Comparison of ENCODE assay signal across 1 cellular context in genomic region chr1:22507582-22507981, GRCh38.
A peak's percentile ranks its signal among the peaks of the same experiment; 100 is the strongest.
TF ChIP-seq lines count a peak whose summit lies in the region.

No MANE protein-coding gene starts in this region.

TF ChIP-seq in HEK293, 187 proteins besides CTCF, POLR2A, EP300 and RAD21 (continued from another document and continues in another):
- no peak for TF ChIP-seq ZNF221 (tag by site-specific recombination; IDR thresholded peaks at IDR 0.05; ENCODE audit: borderline replicate concordance)
- TF ChIP-seq GLIS2 (tag by site-specific recombination; IDR thresholded peaks at IDR 0.05): no peak
- no peak for TF ChIP-seq ZNF302 (tag by site-specific recombination; IDR thresholded peaks at IDR 0.05; ENCODE audit: low read depth)
- peak; percentile 84 for TF ChIP-seq GLIS1 (tag by site-specific recombination; IDR thresholded peaks at IDR 0.05)
- no peak for TF ChIP-seq SALL2 (tag by site-specific recombination; IDR thresholded peaks at IDR 0.05; ENCODE audit: borderline replicate concordance)
- 0 out of 2 replicates have a peak, but pooled peaks have one; percentile 36 for TF ChIP-seq ZNF24 (tag by site-specific recombination; IDR thresholded peaks at IDR 0.05)
- no peak for TF ChIP-seq ZBTB6 (tag by site-specific recombination; IDR thresholded peaks at IDR 0.05)
- TF ChIP-seq BCL6B (tag by site-specific recombination; IDR thresholded peaks at IDR 0.05): no peak
- TF ChIP-seq PBX3 (CRISPR knock-in tag; IDR thresholded peaks at IDR 0.05): no peak
- peak; percentile 26; the same call in 1 of the 2 replicates for TF ChIP-seq ZBTB8A (tag by site-specific recombination; IDR thresholded peaks at IDR 0.05)
- TF ChIP-seq ZNF366 (tag by site-specific recombination; conservative IDR thresholded peaks at IDR 0.05): no peak
- TF ChIP-seq HOXA7 (CRISPR knock-in tag; IDR thresholded peaks at IDR 0.05; ENCODE audit: borderline replicate concordance): no peak
- no peak for TF ChIP-seq ZNF645 (tag by site-specific recombination; IDR thresholded peaks at IDR 0.05)
- TF ChIP-seq ZNF561 (tag by site-specific recombination; IDR thresholded peaks at IDR 0.05; ENCODE audit: borderline replicate concordance): 0 out of 2 replicates have a peak, but pooled peaks have one; percentile 41
- TF ChIP-seq ZNF341 (tag by site-specific recombination; IDR thresholded peaks at IDR 0.05; ENCODE audit: low read depth): peak; percentile 31
- peak; percentile 33; the same call in 1 of the 2 replicates for TF ChIP-seq ZNF423 (tag by site-specific recombination; IDR thresholded peaks at IDR 0.05)
- TF ChIP-seq BCL11A (tag by site-specific recombination; IDR thresholded peaks at IDR 0.05; ENCODE audit: low read depth): no peak
- peak; percentile 95 for TF ChIP-seq TRIM28 (IDR thresholded peaks at IDR 0.05; ENCODE audit: borderline replicate concordance, low read length)
- no peak for TF ChIP-seq ZNF114 (tag by site-specific recombination; IDR thresholded peaks at IDR 0.05)
- no peak for TF ChIP-seq ZNF830 (tag by site-specific recombination; IDR thresholded peaks at IDR 0.05; ENCODE audit: low read depth)
- TF ChIP-seq ZSCAN18 (tag by site-specific recombination; IDR thresholded peaks at IDR 0.05): no peak
- TF ChIP-seq ZNF37A (tag by site-specific recombination; IDR thresholded peaks at IDR 0.05): no peak
- TF ChIP-seq TSHZ1 (tag by site-specific recombination; IDR thresholded peaks at IDR 0.05; ENCODE audit: borderline replicate concordance): no peak; the same call in 1 of the 2 replicates
- TF ChIP-seq ZNF513 (tag by site-specific recombination; IDR thresholded peaks at IDR 0.05): no peak
- TF ChIP-seq OSR2 (tag by site-specific recombination; IDR thresholded peaks at IDR 0.05): peak; percentile 92
- TF ChIP-seq, protein P1, sequence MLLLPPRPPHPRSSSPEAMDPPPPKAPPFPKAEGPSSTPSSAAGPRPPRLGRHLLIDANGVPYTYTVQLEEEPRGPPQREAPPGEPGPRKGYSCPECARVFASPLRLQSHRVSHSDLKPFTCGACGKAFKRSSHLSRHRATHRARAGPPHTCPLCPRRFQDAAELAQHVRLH (tag by site-specific recombination; IDR thresholded peaks at IDR 0.05): 0 out of 2 replicates have a peak, but pooled peaks have one; percentile 37
- TF ChIP-seq SCRT1 (tag by site-specific recombination; IDR thresholded peaks at IDR 0.05; ENCODE audit: borderline replicate concordance): no peak
- TF ChIP-seq GLI2 (tag by site-specific recombination; IDR thresholded peaks at IDR 0.05; ENCODE audit: borderline replicate concordance, low read depth): no peak
- peak; percentile 83; the same call in 1 of the 2 replicates for TF ChIP-seq ZSCAN16 (tag by site-specific recombination; IDR thresholded peaks at IDR 0.05)
- peak; percentile 87 for TF ChIP-seq ZSCAN30 (tag by site-specific recombination; IDR thresholded peaks at IDR 0.05)
- TF ChIP-seq PATZ1 (tag by site-specific recombination; IDR thresholded peaks at IDR 0.05): peak; percentile 42; the same call in 1 of the 2 replicates
- TF ChIP-seq ZNF292 (tag by site-specific recombination; IDR thresholded peaks at IDR 0.05; ENCODE audit: borderline replicate concordance, low read depth): no peak
- no peak for TF ChIP-seq ZNF174 (tag by site-specific recombination; IDR thresholded peaks at IDR 0.05)
- TF ChIP-seq ZNF677 (tag by site-specific recombination; IDR thresholded peaks at IDR 0.05): no peak
- no peak for TF ChIP-seq ZNF157 (tag by site-specific recombination; IDR thresholded peaks at IDR 0.05)
- TF ChIP-seq PRDM10 (tag by site-specific recombination; IDR thresholded peaks at IDR 0.05): peak; percentile 26; the same call in 1 of the 2 replicates
- no peak for TF ChIP-seq ZNF146 (tag by site-specific recombination; IDR thresholded peaks at IDR 0.05)
- peak; percentile 95 for TF ChIP-seq SP7 (tag by site-specific recombination; IDR thresholded peaks at IDR 0.05)
- no peak for TF ChIP-seq ZFHX2 (tag by site-specific recombination; conservative IDR thresholded peaks at IDR 0.05)
- no peak for TF ChIP-seq ZNF629 (tag by site-specific recombination; IDR thresholded peaks at IDR 0.05)
- TF ChIP-seq ZNF394 (tag by site-specific recombination; IDR thresholded peaks at IDR 0.05; ENCODE audit: borderline replicate concordance): no peak
- TF ChIP-seq ZNF626 (tag by site-specific recombination; IDR thresholded peaks at IDR 0.05): no peak
- no peak for TF ChIP-seq ZNF521 (tag by site-specific recombination; IDR thresholded peaks at IDR 0.05)
- no peak for TF ChIP-seq ZFP37 (tag by site-specific recombination; IDR thresholded peaks at IDR 0.05)
- TF ChIP-seq ZBTB48 (tag by site-specific recombination; IDR thresholded peaks at IDR 0.05): no peak
- TF ChIP-seq ZIC2 (tag by site-specific recombination; IDR thresholded peaks at IDR 0.05): peak; percentile 90
